ENCODE assay signal across 8 cellular contexts in the genomic region with DNA sequence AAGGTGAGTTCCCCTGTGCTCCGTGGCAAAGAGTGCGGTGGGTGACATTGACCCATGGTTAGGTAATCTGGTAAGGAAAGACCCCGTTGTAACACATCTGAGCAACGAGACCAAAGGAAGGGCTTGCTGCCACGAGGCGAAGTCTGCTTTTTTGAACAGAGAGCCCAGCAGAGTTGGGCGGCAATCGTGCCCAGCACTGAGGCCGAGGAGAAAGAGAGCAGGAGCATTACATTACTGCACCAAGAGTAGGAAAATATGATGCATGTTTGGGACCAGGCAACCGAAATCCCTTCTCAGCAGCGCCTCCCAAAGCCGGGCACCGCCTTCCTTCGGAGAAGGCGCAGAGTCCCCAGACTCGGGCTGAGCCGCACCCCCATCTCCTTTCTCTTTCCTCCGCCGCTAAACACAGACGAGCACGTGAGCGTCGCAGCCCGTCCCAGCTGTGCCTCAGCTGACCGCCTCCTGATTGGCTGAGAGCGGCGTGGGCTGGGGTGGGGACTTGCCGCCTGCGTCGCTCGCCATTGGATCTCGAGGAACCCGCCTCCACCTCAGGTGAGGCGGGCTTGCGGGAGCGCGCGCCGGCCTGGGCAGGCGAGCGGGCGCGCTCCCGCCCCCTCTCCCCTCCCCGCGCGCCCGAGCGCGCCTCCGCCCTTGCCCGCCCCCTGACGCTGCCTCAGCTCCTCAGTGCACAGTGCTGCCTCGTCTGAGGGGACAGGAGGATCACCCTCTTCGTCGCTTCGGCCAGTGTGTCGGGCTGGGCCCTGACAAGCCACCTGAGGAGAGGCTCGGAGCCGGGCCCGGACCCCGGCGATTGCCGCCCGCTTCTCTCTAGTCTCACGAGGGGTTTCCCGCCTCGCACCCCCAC. TPM values are rescaled to one million over a fixed set of nuclear protein-coding genes. Genes with fewer than 3 reads are reported as not detected.
DNase-seq lines count a peak whose midpoint lies in the region; TF ChIP-seq lines count a peak whose summit lies in the region.

A gene (plus strand): TSS at position 684 of the 865 bp plus-strand sequence. CDS start 292 bp downstream, outside the sequence.

- peak within 1 kb of the TSS; percentile 52 for H3K27ac ChIP-seq in H9 (ENCODE audit: insufficient read length, low read depth, low read length)

- H3K36me3 Mint-ChIP-seq in H9 (ENCODE audit: insufficient read depth in 1 of 3, low read depth in 3 of 3) (peaks cover 7 to 11% (median 9%) of the 10 kb centered on the region in 3 experiments; a peak in 6 of 7 replicates), nephron (ENCODE audit: low read depth) (no peaks in the 10 kb centered on the region)
- H3K36me3 Mint-ChIP-seq in stimulated activated naive CD8-positive, alpha-beta T cell treated with anti-CD3 and anti-CD28 coated beads, Interleukin-15, Interleukin-2, amounts not matched to agents 100 ng/mL and 50 ng/mL, for 24 hours (ENCODE audit: low read depth), result peaks cover 39% of the 10 kb centered on the region

- H3K9me3 ChIP-seq in ES-I3 (ENCODE audit: control insufficient read depth, insufficient read depth, low read length) (no peaks in the 10 kb centered on the region), H9 (ENCODE audit: control insufficient read depth, low read depth, low read length) (no peaks in the 10 kb centered on the region), MG63 (no peaks in the 10 kb centered on the region)

- H3K27me3 Mint-ChIP-seq in H9 (ENCODE audit: low read depth) (no peaks in the 10 kb centered on the region), nephron (ENCODE audit: low read depth) (no peaks in the 10 kb centered on the region)
- no peaks in the 10 kb centered on the region for H3K27me3 Mint-ChIP-seq in stimulated activated naive CD8-positive, alpha-beta T cell treated with anti-CD3 and anti-CD28 coated beads, Interleukin-15, Interleukin-2, amounts not matched to agents 100 ng/mL and 50 ng/mL, for 24 hours

- H3K4me1 Mint-ChIP-seq in H9 (peaks cover 43 to 45% of the 10 kb centered on the region in 2 experiments), nephron (peaks cover 35% of the 10 kb centered on the region)
- peaks cover 59% of the 10 kb centered on the region for H3K4me1 Mint-ChIP-seq in stimulated activated naive CD8-positive, alpha-beta T cell treated with anti-CD3 and anti-CD28 coated beads, Interleukin-15, Interleukin-2, amounts not matched to agents 100 ng/mL and 50 ng/mL, for 24 hours (ENCODE audit: low read depth)

- H2BK15ac ChIP-seq in H9 (ENCODE audit: low read depth, low read length), result no peak within 1 kb of the TSS; the same call in 1 of the 2 replicates

- H2AFZ ChIP-seq in H9 (ENCODE audit: low read length), result no peak within 1 kb of the TSS

- H4K8ac ChIP-seq in H9 (replicated peaks; ENCODE audit: insufficient read length, low read depth, low read length), result peak within 1 kb of the TSS; percentile 75

- H2BK20ac ChIP-seq in H9 (ENCODE audit: low read depth, low read length, poor library complexity, severe bottlenecking), result no peak within 1 kb of the TSS

- H3K4me2 ChIP-seq in H9 (ENCODE audit: insufficient read depth, insufficient read length, low read length), result peak within 1 kb of the TSS; percentile 85

- H3K36me3 ChIP-seq in ES-I3 (ENCODE audit: insufficient read depth, low read length), result no peaks in the 10 kb centered on the region
- H3K36me3 ChIP-seq in MG63, result no peaks in the 10 kb centered on the region

- H3K18ac ChIP-seq in H9 (ENCODE audit: insufficient read length, low read depth, low read length), result peak within 1 kb of the TSS; percentile 93

- H2BK12ac ChIP-seq in H9 (ENCODE audit: insufficient read length, low read depth, low read length), result no peak within 1 kb of the TSS

- H3K9ac ChIP-seq in ES-I3 (ENCODE audit: low read depth, low read length) (peak within 1 kb of the TSS; percentile 99), H9 (ENCODE audit: extremely low read depth, insufficient read length, low read length) (peak within 1 kb of the TSS; percentile 99)

- peak within 1 kb of the TSS; percentile 97 for H3K14ac ChIP-seq in H9 (ENCODE audit: insufficient read depth, low read length)

- peak within 1 kb of the TSS; percentile 80 for H4K91ac ChIP-seq in H9 (ENCODE audit: insufficient read length, low read depth, low read length)

- H3T11ph ChIP-seq in H9 (ENCODE audit: low read length), result peak within 1 kb of the TSS; percentile 20

- H3K9me3 Mint-ChIP-seq in H9 (peaks cover 0 to 2% of the 10 kb centered on the region in 2 experiments; a peak in 1 of 5 replicates), nephron (no peaks in the 10 kb centered on the region)
- no peaks in the 10 kb centered on the region for H3K9me3 Mint-ChIP-seq in stimulated activated naive CD8-positive, alpha-beta T cell treated with anti-CD3 and anti-CD28 coated beads, Interleukin-15, Interleukin-2, amounts not matched to agents 100 ng/mL and 50 ng/mL, for 24 hours

- H3K4me3 Mint-ChIP-seq in H9 (peak within 1 kb of the TSS; percentile 97 to 99), nephron (peak within 1 kb of the TSS; percentile 97 to 99 (median 98))
- peak within 1 kb of the TSS; percentile 98 for H3K4me3 Mint-ChIP-seq in stimulated activated naive CD8-positive, alpha-beta T cell treated with anti-CD3 and anti-CD28 coated beads, Interleukin-15, Interleukin-2, amounts not matched to agents 100 ng/mL and 50 ng/mL, for 24 hours

- no peaks in the 10 kb centered on the region for H3K79me1 ChIP-seq in H9 (ENCODE audit: insufficient read depth, low read depth, low read length, poor library complexity, severe bottlenecking)

- peak within 1 kb of the TSS; percentile 94 for H3K56ac ChIP-seq in H9 (ENCODE audit: insufficient read length, low read depth, low read length)

- WGBS in H9 (ENCODE audit: extremely low coverage, insufficient read length, low lambda C conversion rate), result no CpG with 5 or more reads among the region's 68 CpGs

- H4K20me1 ChIP-seq in H9 (ENCODE audit: control insufficient read depth, insufficient read depth, insufficient read length), result no peaks in the 10 kb centered on the region

- TF ChIP-seq CTCF in H9 (conservative IDR thresholded peaks at IDR 0.05) (peak; percentile 29; the same call in 2 of the 3 replicates), fibroblast of the aortic adventitia (IDR thresholded peaks at IDR 0.05; ENCODE audit: insufficient read depth, low read length) (peak; percentile 21), nephron (IDR thresholded peaks at IDR 0.05; ENCODE audit: unreplicated experiment in 3 of 3) (no peak)

- peak within 1 kb of the TSS; percentile 91 for H2AK5ac ChIP-seq in H9 (ENCODE audit: insufficient read length, low read length)

- H2BK5ac ChIP-seq in H9 (ENCODE audit: insufficient read length, low read length), result peak within 1 kb of the TSS; percentile 82

- H3K4me3 ChIP-seq in MG63 (peak within 1 kb of the TSS; percentile 92), fibroblast of the aortic adventitia (ENCODE audit: low read depth, low read length) (peak within 1 kb of the TSS; percentile 93)

- peaks cover 39% of the 10 kb centered on the region for H3K79me2 ChIP-seq in H9 (ENCODE audit: insufficient read depth, low read length)

- peak within 1 kb of the TSS; percentile 74 for H2BK120ac ChIP-seq in H9 (ENCODE audit: low read depth, low read length, poor library complexity, severe bottlenecking)

- H3K4me1 ChIP-seq in ES-I3 (ENCODE audit: insufficient read depth, low read length), result peaks cover 17% of the 10 kb centered on the region
- H3K4me1 ChIP-seq in H9 (ENCODE audit: insufficient read depth, low read length), result peaks cover 8% of the 10 kb centered on the region

- no peak within 1 kb of the TSS for H3K23ac ChIP-seq in H9 (ENCODE audit: insufficient read length, low read depth, low read length)

- DNase-seq in H9 (peak; percentile 99), MG63 (peak; percentile 96), SHP77 treated with DMSO at 0.1 percent for 48 hours (lab: John Stamatoyannopoulos, UW) (peak; percentile 88), activated gamma-delta T cell (lab: John Stamatoyannopoulos, UW) (peak; percentile 93), fibroblast of the aortic adventitia (ENCODE audit: low read depth) (peak; percentile 99)

- H3K4ac ChIP-seq in H9 (ENCODE audit: low read depth, low read length), result peak within 1 kb of the TSS; percentile 72

- H3K27me3 ChIP-seq in H9 (ENCODE audit: insufficient read depth, low read length) (no peaks in the 10 kb centered on the region), MG63 (no peaks in the 10 kb centered on the region)

- H3K27ac Mint-ChIP-seq in H9 (peak within 1 kb of the TSS; percentile 99), nephron (peak within 1 kb of the TSS; percentile 90 to 99 (median 96))
- peak within 1 kb of the TSS; percentile 95 for H3K27ac Mint-ChIP-seq in stimulated activated naive CD8-positive, alpha-beta T cell treated with anti-CD3 and anti-CD28 coated beads, Interleukin-15, Interleukin-2, amounts not matched to agents 100 ng/mL and 50 ng/mL, for 24 hours

- no peaks in the 10 kb centered on the region for H3K23me2 ChIP-seq in H9 (ENCODE audit: insufficient read length, low read depth, low read length, poor library complexity, severe bottlenecking)

- peak within 1 kb of the TSS; percentile 20 for H4K5ac ChIP-seq in H9 (ENCODE audit: insufficient read length, low read depth, low read length)

RNA-seq across cellular contexts. Expression of the gene that starts here (rescaled TPM):
- total RNA-seq in H9 (2021) (147 and 154 TPM in 2 replicates), fibroblast of the aortic adventitia (ENCODE audit: low replicate concordance) (258 and 553 TPM in 2 replicates)
- 58.5 and 77.4 TPM in 2 replicates for total RNA-seq in MG63 (2014; rRNA removed; shearing (Covaris generic); ENCODE audit: low replicate concordance)

Comparison
In these comparisons a context has a peak if more than half of its experiments do, and no peak if none do; other contexts are left out.
1. Peak in every context shown above with its lines: DNase-seq, H3K4me3 ChIP-seq and H3K27ac ChIP-seq.
2. CTCF ChIP-seq: peak in H9 (single experiment) and fibroblast of the aortic adventitia (single experiment); none in nephron (0 of 3).